19 cellular contexts compared by ENCODE assay signal in the genomic region with DNA sequence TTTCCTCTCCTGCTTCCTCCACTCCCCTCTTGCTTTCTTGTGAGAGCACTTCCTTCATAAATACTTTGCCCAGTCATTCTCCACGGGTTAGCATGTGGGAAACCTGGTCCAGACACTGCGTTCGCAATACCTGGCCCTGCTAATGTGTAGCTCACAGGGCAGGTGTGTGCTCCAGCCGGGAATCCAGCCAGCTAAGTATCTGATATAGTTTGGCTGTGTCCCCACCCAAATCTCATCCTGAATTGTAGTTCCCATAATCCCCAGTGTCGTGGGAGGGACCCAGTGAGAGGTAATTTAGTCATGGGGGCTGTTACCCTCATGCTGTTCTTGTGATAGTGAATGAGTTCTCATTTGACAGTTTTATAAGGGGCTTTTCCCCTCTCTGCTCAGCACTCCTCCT. TPM values are rescaled to one million over a fixed set of nuclear protein-coding genes. Genes with fewer than 3 reads are reported as not detected.
DNase-seq lines count a peak whose midpoint lies in the region; ATAC-seq and TF ChIP-seq lines count a peak whose summit lies in the region.
"Had no signal": no experiment of that assay in that cellular context is flagged by ENCODE, and none has a peak within 500 bp of the region (broad histone marks: within the 10 kb centered on the region; RNA-seq: fewer than 3 reads in every experiment).

No MANE protein-coding gene starts in this region.

- no peaks in the 10 kb centered on the region for H3K9me3 Mint-ChIP-seq in activated naive CD8-positive, alpha-beta T cell (ENCODE audit: low read depth)
- peaks cover 7% of the 10 kb centered on the region for H3K9me3 Mint-ChIP-seq in activated naive CD8-positive, alpha-beta T cell treated with anti-CD3 and anti-CD28 coated beads for 36 hours
- peaks cover 13% of the 10 kb centered on the region for H3K9me3 Mint-ChIP-seq in WTC11
- peaks cover 0 to 13% (median 2%) of the 10 kb centered on the region in 11 donors for H3K9me3 Mint-ChIP-seq in naive thymus-derived CD4-positive, alpha-beta T cell

- H3K4me3 Mint-ChIP-seq in activated naive CD8-positive, alpha-beta T cell, result peak overlapping the region; percentile 82
- no peak overlapping the region for H3K4me3 Mint-ChIP-seq in activated naive CD8-positive, alpha-beta T cell treated with anti-CD3 and anti-CD28 coated beads for 36 hours
- H3K4me3 Mint-ChIP-seq in WTC11, result peak overlapping the region; percentile 66; the same call in 1 of the 2 replicates
- peak overlapping the region in 9 of 10 donors; percentile 72 to 92 (median 84) for H3K4me3 Mint-ChIP-seq in naive thymus-derived CD4-positive, alpha-beta T cell

- DNase-seq in activated naive CD8-positive, alpha-beta T cell treated with anti-CD3 and anti-CD28 coated beads for 36 hours, result no peak
- DNase-seq in WTC11 (ENCODE audit: low spot score) (no peak), vagina (ENCODE audit: extremely low spot score in 2 of 2) (no peak), DMS79 (lab: John Stamatoyannopoulos, UW) (no peak), NCI-H2227 treated with DMSO at 0.1 percent for 48 hours (lab: John Stamatoyannopoulos, UW) (no peak), NCI-H2227 (lab: John Stamatoyannopoulos, UW; ENCODE audit: unreplicated experiment) (no peak)
- DNase-seq in naive thymus-derived CD4-positive, alpha-beta T cell, result no peak
- DNase-seq: cortex of kidney, DND-41, KBM-7, NCI-H1694, SJCRH30 had no signal

- H3K36me3 Mint-ChIP-seq in activated naive CD8-positive, alpha-beta T cell, result peaks cover 11% of the 10 kb centered on the region
- H3K36me3 Mint-ChIP-seq in activated naive CD8-positive, alpha-beta T cell treated with anti-CD3 and anti-CD28 coated beads for 36 hours, result peaks cover 26% of the 10 kb centered on the region
- H3K36me3 Mint-ChIP-seq in WTC11, result peaks cover 22% of the 10 kb centered on the region
- H3K36me3 Mint-ChIP-seq in naive thymus-derived CD4-positive, alpha-beta T cell, result peaks cover 0 to 31% (median 11%) of the 10 kb centered on the region in 5 donors

- TF ChIP-seq CTCF in WTC11 (IDR thresholded peaks at IDR 0.05) (no peak), vagina (IDR thresholded peaks at IDR 0.05) (no peak)

- H3K27ac Mint-ChIP-seq in activated naive CD8-positive, alpha-beta T cell, result no peak overlapping the region
- no peak overlapping the region for H3K27ac Mint-ChIP-seq in activated naive CD8-positive, alpha-beta T cell treated with anti-CD3 and anti-CD28 coated beads for 36 hours
- no peak overlapping the region for H3K27ac Mint-ChIP-seq in WTC11
- H3K27ac Mint-ChIP-seq in naive thymus-derived CD4-positive, alpha-beta T cell, result peak overlapping the region in 2 of 9 donors; percentile 60 to 94

- CTCF ChIA-PET in WTC11 (lab: Charles Lee), result interaction anchor here (1.1 to 1.3 kb wide), 3 partner anchors 20 to 78 kb away, joined by 3 to 4 read pairs (median 3); no protein-coding TSS in a partner anchor
- CTCF ChIA-PET in naive thymus-derived CD4-positive, alpha-beta T cell (lab: Charles Lee), result interaction anchor here (1.1 kb wide), 1 partner anchor 87 kb away, joined by 4 read pairs; no protein-coding TSS in a partner anchor

- H3K27me3 Mint-ChIP-seq in activated naive CD8-positive, alpha-beta T cell, result no peaks in the 10 kb centered on the region
- no peaks in the 10 kb centered on the region for H3K27me3 Mint-ChIP-seq in activated naive CD8-positive, alpha-beta T cell treated with anti-CD3 and anti-CD28 coated beads for 36 hours
- peaks cover 27% of the 10 kb centered on the region for H3K27me3 Mint-ChIP-seq in WTC11 (ENCODE audit: low read depth)
- peaks cover 0 to 10% (median 0%) of the 10 kb centered on the region in 5 donors for H3K27me3 Mint-ChIP-seq in naive thymus-derived CD4-positive, alpha-beta T cell

- peaks cover 17% of the 10 kb centered on the region for H3K4me1 Mint-ChIP-seq in activated naive CD8-positive, alpha-beta T cell (ENCODE audit: low read depth)
- H3K4me1 Mint-ChIP-seq in activated naive CD8-positive, alpha-beta T cell treated with anti-CD3 and anti-CD28 coated beads for 36 hours, result peaks cover 9% of the 10 kb centered on the region
- H3K4me1 Mint-ChIP-seq in WTC11, result peaks cover 21% of the 10 kb centered on the region
- H3K4me1 Mint-ChIP-seq in naive thymus-derived CD4-positive, alpha-beta T cell, result peaks cover 13 to 26% (median 18%) of the 10 kb centered on the region in 7 donors

- H3K36me3 ChIP-seq in naive thymus-derived CD4-positive, alpha-beta T cell (ENCODE audit: control insufficient read depth in 2 of 3, insufficient read depth in 3 of 3, low read length in 3 of 3), result peaks cover 0 to 3% (median 0%) of the 10 kb centered on the region in 3 experiments
- no peaks in the 10 kb centered on the region for H3K36me3 ChIP-seq in vagina
- H3K36me3 ChIP-seq: adrenal gland, HAP-1, heart left ventricle, left ventricle myocardium inferior, SJCRH30, thoracic aorta had no signal

- H3K27ac ChIP-seq in naive thymus-derived CD4-positive, alpha-beta T cell (ENCODE audit: low read depth, low read length), result no peak overlapping the region
- H3K27ac ChIP-seq in vagina, result peak overlapping the region; percentile 76
- H3K27ac ChIP-seq: left ventricle myocardium inferior, SJCRH30, thoracic aorta had no signal

- H3K9me3 ChIP-seq in naive thymus-derived CD4-positive, alpha-beta T cell (ENCODE audit: control insufficient read depth in 2 of 3, low read length in 3 of 3), result no peaks in the 10 kb centered on the region
- no peaks in the 10 kb centered on the region for H3K9me3 ChIP-seq in vagina
- H3K9me3 ChIP-seq: adrenal gland, HAP-1, heart left ventricle, left ventricle myocardium inferior, SJCRH30, thoracic aorta had no signal

- H3K4me1 ChIP-seq in naive thymus-derived CD4-positive, alpha-beta T cell (ENCODE audit: control insufficient read depth in 2 of 2, insufficient read depth in 2 of 2, low read length in 2 of 2), result peaks cover 0 to 6% of the 10 kb centered on the region in 2 donors
- H3K4me1 ChIP-seq in vagina, result peaks cover 6% of the 10 kb centered on the region
- H3K4me1 ChIP-seq: adrenal gland, HAP-1 had no signal

- no peak for TF ChIP-seq POLR2A in vagina (IDR thresholded peaks at IDR 0.05)

- no peaks in the 10 kb centered on the region for H3K27me3 ChIP-seq in naive thymus-derived CD4-positive, alpha-beta T cell (ENCODE audit: control insufficient read depth in 2 of 2, insufficient read depth in 2 of 2, low read length in 2 of 2)
- no peaks in the 10 kb centered on the region for H3K27me3 ChIP-seq in vagina
- H3K27me3 ChIP-seq: adrenal gland, heart left ventricle, SJCRH30 had no signal

- no peak overlapping the region for H3K4me3 ChIP-seq in naive thymus-derived CD4-positive, alpha-beta T cell (ENCODE audit: low read length)
- H3K4me3 ChIP-seq in vagina, result no peak overlapping the region
- H3K4me3 ChIP-seq: HAP-1, SJCRH30 had no signal

- POLR2A ChIA-PET in WTC11 (lab: Charles Lee), result interaction anchor here (1.7 kb wide), 1 partner anchor 95 kb away, joined by 5 read pairs; no protein-coding TSS in a partner anchor
- POLR2A ChIA-PET in naive thymus-derived CD4-positive, alpha-beta T cell (lab: Charles Lee), result no interaction called here

- intact Hi-C loops in naive thymus-derived CD4-positive, alpha-beta T cell (cut with micrococcal nuclease), result no loop called here
- intact Hi-C loops in vagina (cut with DNase I), result no loop called here

- ATAC-seq in WTC11, result no peak
- ATAC-seq in naive thymus-derived CD4-positive, alpha-beta T cell, result no peak
- ATAC-seq: activated CD4-positive, CD25-positive, alpha-beta regulatory T cell treated with anti-CD3 and anti-CD28 coated beads, Interleukin-2, amount 50 U/mL, for 24 hours had no signal

TF ChIP-seq in WTC11, 78 proteins besides CTCF, POLR2A, EP300 and RAD21:
- TF ChIP-seq ZBTB21 (CRISPR knock-in tag; IDR thresholded peaks at IDR 0.05; ENCODE audit: borderline replicate concordance) (no peak), SMAD3 (CRISPR knock-in tag; IDR thresholded peaks at IDR 0.05; ENCODE audit: borderline replicate concordance) (no peak), SP1 (CRISPR knock-in tag; conservative IDR thresholded peaks at IDR 0.05) (no peak), MXD4 (CRISPR knock-in tag; IDR thresholded peaks at IDR 0.05; ENCODE audit: borderline replicate concordance) (no peak), SOX15 (CRISPR knock-in tag; IDR thresholded peaks at IDR 0.05) (no peak)
- TF ChIP-seq, protein P1, sequence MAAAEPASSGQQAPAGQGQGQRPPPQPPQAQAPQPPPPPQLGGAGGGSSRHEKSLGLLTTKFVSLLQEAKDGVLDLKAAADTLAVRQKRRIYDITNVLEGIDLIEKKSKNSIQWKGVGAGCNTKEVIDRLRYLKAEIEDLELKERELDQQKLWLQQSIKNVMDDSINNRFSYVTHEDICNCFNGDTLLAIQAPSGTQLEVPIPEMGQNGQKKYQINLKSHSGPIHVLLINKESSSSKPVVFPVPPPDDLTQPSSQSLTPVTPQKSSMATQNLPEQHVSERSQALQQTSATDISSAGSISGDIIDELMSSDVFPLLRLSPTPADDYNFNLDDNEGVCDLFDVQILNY (CRISPR knock-in tag; IDR thresholded peaks at IDR 0.05), result no peak
TF ChIP-seq in WTC11: peak in this region for 0.

RNA-seq across cellular contexts. Expression of a gene that starts 32.2 kb away (rescaled TPM):
- total RNA-seq in activated naive CD8-positive, alpha-beta T cell treated with anti-CD3 and anti-CD28 coated beads for 36 hours, result 10 to 100 TPM; 23.7 to 25.9 TPM
- 14.1 to 16.9 TPM (median 16.7 TPM) in 3 replicates for total RNA-seq in WTC11 (2021)
- total RNA-seq in naive thymus-derived CD4-positive, alpha-beta T cell, result 10 to 100 TPM; 19.0 to 28.0 (median 22.7) TPM
- polyA plus RNA-seq in naive thymus-derived CD4-positive, alpha-beta T cell, result 10 to 100 TPM; 16.3 to 27.7 TPM
- total RNA-seq in vagina, result 20.4 TPM
